In the genomic region with DNA sequence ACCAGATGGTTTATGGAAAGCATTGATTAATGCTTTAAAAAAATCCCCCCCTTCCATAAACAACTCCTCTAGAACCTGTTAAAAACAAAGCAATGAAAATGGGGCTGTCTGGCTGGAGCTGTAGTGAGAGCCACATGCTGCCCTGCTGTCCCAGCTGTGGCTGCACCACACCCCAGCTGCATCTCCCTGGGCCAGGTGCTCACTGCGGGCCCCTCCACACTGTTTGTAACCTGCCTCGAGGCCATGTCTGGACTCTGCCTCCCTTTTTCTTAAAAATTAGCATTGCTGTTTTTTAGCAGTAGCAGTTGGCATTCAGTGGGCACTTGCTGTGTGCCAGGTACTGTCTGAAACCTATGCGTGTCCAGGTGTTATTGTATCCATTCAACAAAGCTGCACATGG, we compare ENCODE assay signal across 19 cellular contexts. TPM values are rescaled to one million over a fixed set of nuclear protein-coding genes. Genes with fewer than 3 reads are reported as not detected.
DNase-seq lines count a peak whose midpoint lies in the region; ATAC-seq and TF ChIP-seq lines count a peak whose summit lies in the region.
"Had no signal": no experiment of that assay in that cellular context is flagged by ENCODE, and none has a peak within 500 bp of the region (broad histone marks: within the 10 kb centered on the region; RNA-seq: fewer than 3 reads in every experiment).

No MANE protein-coding gene starts in this region.

- DNase-seq in stimulated activated naive CD8-positive, alpha-beta T cell treated with anti-CD3 and anti-CD28 coated beads, Interleukin-15, Interleukin-2, amounts not matched to agents 100 U/mL and 50 U/mL, for 24 hours, result no peak
- no peak for DNase-seq in mucosa of descending colon
- no peak for DNase-seq in upper lobe of left lung
- DNase-seq in stimulated activated CD8-positive, alpha-beta memory T cell treated with anti-CD3 and anti-CD28 coated beads, Interleukin-4, amount 100 ng/mL, for 48 hours, result no peak
- no peak for DNase-seq in NCI-H1417 treated with DMSO at 0.1 percent for 48 hours (lab: John Stamatoyannopoulos, UW)
- DNase-seq in central memory CD4-positive, alpha-beta T cell, result no peak
- DNase-seq: activated CD4-positive, alpha-beta T cell treated with anti-CD3 and anti-CD28 coated beads, Interleukin-2, amount 50 U/mL, for 4 hours; activated T-cell treated with anti-CD3 and anti-CD28 coated beads, Interleukin-2, amount 50 U/mL, for 1 hour; DMS79 treated with DMSO at 0.1 percent for 48 hours; foreskin melanocyte; HFFc6; NCI-H2029; NCI-H446 treated with DMSO at 0.1 percent for 48 hours; SHP77; stimulated activated CD4-positive, alpha-beta T cell treated with anti-CD3 and anti-CD28 coated beads, Interleukin-4, amount 100 ng/mL, for 24 hours had no signal

- peak overlapping the region; percentile 74 for H3K27ac Mint-ChIP-seq in stimulated activated naive CD8-positive, alpha-beta T cell treated with anti-CD3 and anti-CD28 coated beads, Interleukin-15, Interleukin-2, amounts not matched to agents 100 ng/mL and 50 ng/mL, for 24 hours
- peak overlapping the region; percentile 89 for H3K27ac Mint-ChIP-seq in activated T-helper 17 cell treated with anti-CD3 and anti-CD28 coated beads, Interleukin-2, amount 50 U/mL, for 72 hours

- H3K4me1 Mint-ChIP-seq in stimulated activated naive CD8-positive, alpha-beta T cell treated with anti-CD3 and anti-CD28 coated beads, Interleukin-15, Interleukin-2, amounts not matched to agents 100 ng/mL and 50 ng/mL, for 24 hours (ENCODE audit: low read depth), result peaks cover 14% of the 10 kb centered on the region
- H3K4me1 Mint-ChIP-seq in activated T-helper 17 cell treated with anti-CD3 and anti-CD28 coated beads, Interleukin-2, amount 50 U/mL, for 72 hours, result peaks cover 12% of the 10 kb centered on the region
- H3K4me1 Mint-ChIP-seq: neural crest cell had no signal

- H3K36me3 ChIP-seq in mucosa of descending colon (ENCODE audit: low read depth) (no peaks in the 10 kb centered on the region), upper lobe of left lung (peaks cover 26 to 81% (median 72%) of the 10 kb centered on the region in 4 donors)

- H3K4me1 ChIP-seq in mucosa of descending colon (ENCODE audit: low read depth), result no peaks in the 10 kb centered on the region
- peaks cover 26 to 44% (median 36%) of the 10 kb centered on the region in 4 donors for H3K4me1 ChIP-seq in upper lobe of left lung

- peak overlapping the region; percentile 82 to 91 (median 86) for H3K27ac ChIP-seq in upper lobe of left lung

- intact Hi-C loops in mucosa of descending colon (cut with DNase I, micrococcal nuclease), result no loop called here

- peaks cover 6% of the 10 kb centered on the region for H3K9me3 Mint-ChIP-seq in stimulated activated naive CD8-positive, alpha-beta T cell treated with anti-CD3 and anti-CD28 coated beads, Interleukin-15, Interleukin-2, amounts not matched to agents 100 ng/mL and 50 ng/mL, for 24 hours
- H3K9me3 Mint-ChIP-seq in activated T-helper 17 cell treated with anti-CD3 and anti-CD28 coated beads, Interleukin-2, amount 50 U/mL, for 72 hours, result no peaks in the 10 kb centered on the region
- H3K9me3 Mint-ChIP-seq: neural crest cell had no signal

- no peaks in the 10 kb centered on the region for H3K9me3 ChIP-seq in mucosa of descending colon
- no peaks in the 10 kb centered on the region for H3K9me3 ChIP-seq in upper lobe of left lung

- ATAC-seq in stimulated activated naive CD8-positive, alpha-beta T cell treated with anti-CD3 and anti-CD28 coated beads, Interleukin-15, Interleukin-2, amounts not matched to agents 100 U/mL and 50 U/mL, for 24 hours, result no peak
- ATAC-seq in activated T-helper 17 cell treated with anti-CD3 and anti-CD28 coated beads, Interleukin-2, amount 50 U/mL, for 72 hours (replicated peaks), result no peak
- ATAC-seq in mucosa of descending colon (peak; percentile 32), upper lobe of left lung (ENCODE audit: low FRiP score in 2 of 2) (no peak)
- ATAC-seq: activated naive CD4-positive, alpha-beta T cell treated with anti-CD3 and anti-CD28 coated beads, Interleukin-2, amount 50 U/mL, for 72 hours had no signal

- H3K4me3 ChIP-seq in mucosa of descending colon, result no peak overlapping the region
- H3K4me3 ChIP-seq in upper lobe of left lung, result no peak overlapping the region

- peaks cover 32% of the 10 kb centered on the region for H3K36me3 Mint-ChIP-seq in stimulated activated naive CD8-positive, alpha-beta T cell treated with anti-CD3 and anti-CD28 coated beads, Interleukin-15, Interleukin-2, amounts not matched to agents 100 ng/mL and 50 ng/mL, for 24 hours (ENCODE audit: low read depth)
- peaks cover 73% of the 10 kb centered on the region for H3K36me3 Mint-ChIP-seq in activated T-helper 17 cell treated with anti-CD3 and anti-CD28 coated beads, Interleukin-2, amount 50 U/mL, for 72 hours (ENCODE audit: low read depth)

- no peak for TF ChIP-seq POLR2A in upper lobe of left lung (IDR thresholded peaks at IDR 0.05)

- 86 to 97% methylated on average over 2 to 3 of the region's 3 CpGs for WGBS in upper lobe of left lung, 2 donors

- TF ChIP-seq CTCF in mucosa of descending colon (IDR thresholded peaks at IDR 0.05) (no peak), upper lobe of left lung (IDR thresholded peaks at IDR 0.05) (no peak)

- no peak for TF ChIP-seq EP300 in upper lobe of left lung (IDR thresholded peaks at IDR 0.05)

- H3K27me3 Mint-ChIP-seq in stimulated activated naive CD8-positive, alpha-beta T cell treated with anti-CD3 and anti-CD28 coated beads, Interleukin-15, Interleukin-2, amounts not matched to agents 100 ng/mL and 50 ng/mL, for 24 hours, result no peaks in the 10 kb centered on the region
- no peaks in the 10 kb centered on the region for H3K27me3 Mint-ChIP-seq in activated T-helper 17 cell treated with anti-CD3 and anti-CD28 coated beads, Interleukin-2, amount 50 U/mL, for 72 hours

- H3K27me3 ChIP-seq in upper lobe of left lung, result no peaks in the 10 kb centered on the region

- no peak overlapping the region for H3K4me3 Mint-ChIP-seq in stimulated activated naive CD8-positive, alpha-beta T cell treated with anti-CD3 and anti-CD28 coated beads, Interleukin-15, Interleukin-2, amounts not matched to agents 100 ng/mL and 50 ng/mL, for 24 hours
- no peak overlapping the region for H3K4me3 Mint-ChIP-seq in activated T-helper 17 cell treated with anti-CD3 and anti-CD28 coated beads, Interleukin-2, amount 50 U/mL, for 72 hours
- H3K4me3 Mint-ChIP-seq: HFFc6, neural crest cell had no signal

RNA-seq across cellular contexts. Expression of a gene that starts 15.2 kb away (rescaled TPM):
- not detected for total RNA-seq in activated T-helper 17 cell treated with anti-CD3 and anti-CD28 coated beads, Interleukin-2, amount 50 U/mL, for 72 hours
- 1 to 10 TPM in 2 of 3 donors, under 1 TPM in 1; 0.38 to 2.0 (median 1.6) TPM for total RNA-seq in mucosa of descending colon
- total RNA-seq in upper lobe of left lung, result 100 to 1,000 TPM in 1 of 6 donors, 10 to 100 TPM in 4, 1 to 10 TPM in 1; 7.3 to 130 (median 23.2) TPM
- total RNA-seq: activated naive CD4-positive, alpha-beta T cell treated with anti-CD3 and anti-CD28 coated beads, Interleukin-2, amount 50 U/mL, for 72 hours; HFFc6; neural crest cell had no signal

RNA-seq across cellular contexts. Expression of a gene that starts 44.4 kb away (rescaled TPM):
- total RNA-seq in activated T-helper 17 cell treated with anti-CD3 and anti-CD28 coated beads, Interleukin-2, amount 50 U/mL, for 72 hours, result 10 to 100 TPM; 36.2 to 41.1 TPM
- 10 to 100 TPM; 30.7 to 56.6 (median 38.9) TPM for total RNA-seq in mucosa of descending colon
- total RNA-seq in upper lobe of left lung, result 100 to 1,000 TPM in 2 of 6 donors, 10 to 100 TPM in 4; 38.2 to 385 (median 63.5) TPM
